In genomic region chr20:57619053-57619831, GRCh38 we compare ENCODE assay signal across 8 cellular contexts. TPM values are rescaled to one million over a fixed set of nuclear protein-coding genes. Genes with fewer than 3 reads are reported as not detected.
DNase-seq lines count a peak whose midpoint lies in the region; ATAC-seq and TF ChIP-seq lines count a peak whose summit lies in the region.

No MANE protein-coding gene starts in this region.

- peaks cover 2% of the 10 kb centered on the region for H3K9me3 Mint-ChIP-seq in activated CD8-positive, alpha-beta T cell treated with anti-CD3 and anti-CD28 coated beads, Interleukin-2, amount 10 ng/mL, durations not matched to agents 7 days and 5 days (ENCODE audit: insufficient read depth)

- no peaks in the 10 kb centered on the region for H3K36me3 ChIP-seq in left lung

- H3K27ac Mint-ChIP-seq in activated CD8-positive, alpha-beta T cell treated with anti-CD3 and anti-CD28 coated beads, Interleukin-2, amount 10 ng/mL, durations not matched to agents 7 days and 5 days = peak overlapping the region; percentile 96

- POLR2A ChIA-PET in activated CD8-positive, alpha-beta T cell treated with anti-CD3 and anti-CD28 coated beads, Interleukin-2, amount 10 ng/mL, durations not matched to agents 7 days and 5 days (lab: Charles Lee) = interaction anchor here (0.7 to 3.2 kb wide), 13 partner anchors 9 to 1032 kb away, joined by 3 to 52 read pairs (median 4); partner anchors contain the start of genes RBM38 and STX16

- no peaks in the 10 kb centered on the region for H3K27me3 ChIP-seq in left lung

- ATAC-seq in GM21526 (IDR thresholded peaks at IDR 0.05; ENCODE audit: low FRiP score, unreplicated experiment) (peak; percentile 49), left lung (peak; percentile 43), SK-N-SH treated with all-trans-retinoic acid at 6 μM for 48 hours (no peak)
- ATAC-seq in activated CD8-positive, alpha-beta T cell treated with anti-CD3 and anti-CD28 coated beads, Interleukin-2, amount 10 ng/mL, durations not matched to agents 7 days and 5 days = peak; percentile 77

- H3K4me1 ChIP-seq in left lung = peaks cover 0 to 40% of the 10 kb centered on the region in 2 donors

- peak overlapping the region; percentile 79 for H3K4me3 Mint-ChIP-seq in activated CD8-positive, alpha-beta T cell treated with anti-CD3 and anti-CD28 coated beads, Interleukin-2, amount 10 ng/mL, durations not matched to agents 7 days and 5 days

- H3K36me3 Mint-ChIP-seq in activated CD8-positive, alpha-beta T cell treated with anti-CD3 and anti-CD28 coated beads, Interleukin-2, amount 10 ng/mL, durations not matched to agents 7 days and 5 days (ENCODE audit: low read depth) = peaks cover 10% of the 10 kb centered on the region

- H3K4me1 Mint-ChIP-seq in activated CD8-positive, alpha-beta T cell treated with anti-CD3 and anti-CD28 coated beads, Interleukin-2, amount 10 ng/mL, durations not matched to agents 7 days and 5 days (ENCODE audit: low read depth) = peaks cover 72% of the 10 kb centered on the region

- peak overlapping the region; percentile 29 to 89 for H3K27ac ChIP-seq in left lung

- peak overlapping the region in 1 of 2 donors; percentile 23 for H3K4me3 ChIP-seq in left lung

- peak; percentile 79 for DNase-seq in GM10266 (ENCODE audit: extremely low spot score)
- DNase-seq in KBM-7 = peak; percentile 86
- DNase-seq in activated CD8-positive, alpha-beta T cell treated with anti-CD3 and anti-CD28 coated beads, Interleukin-2, amount 10 ng/mL, durations not matched to agents 7 days and 5 days = peak; percentile 95
- peak; percentile 80 to 94 for DNase-seq in left lung
- DNase-seq in cerebellum (ENCODE audit: low spot score) = no peak
- no peak for DNase-seq in putamen (ENCODE audit: low spot score)

- no peaks in the 10 kb centered on the region for H3K9me3 ChIP-seq in left lung

- TF ChIP-seq CTCF in GM10266 (IDR thresholded peaks at IDR 0.05; ENCODE audit: control insufficient read depth, insufficient read depth, low read depth, missing control alignments) (no peak), left lung (IDR thresholded peaks at IDR 0.05) (no peak)

- intact Hi-C loops in left lung (cut with DNase I) = no loop called here

- in situ Hi-C loops in KBM-7 (cut with MboI; ENCODE audit: low pct_unique_long_range_greater_than_20kb, low sequenced_read_pairs) = loop anchor here (25.0 kb wide), 1 partner anchor 568 kb away; no protein-coding TSS in a partner anchor

- CTCF ChIA-PET in activated CD8-positive, alpha-beta T cell treated with anti-CD3 and anti-CD28 coated beads, Interleukin-2, amount 10 ng/mL, durations not matched to agents 7 days and 5 days (lab: Charles Lee) = interaction anchor here (0.9 to 8.2 kb wide), 14 partner anchors 10 to 561 kb away, joined by 3 to 75 read pairs (median 6); no protein-coding TSS in a partner anchor

- H3K27me3 Mint-ChIP-seq in activated CD8-positive, alpha-beta T cell treated with anti-CD3 and anti-CD28 coated beads, Interleukin-2, amount 10 ng/mL, durations not matched to agents 7 days and 5 days (ENCODE audit: low read depth) = peaks cover 2% of the 10 kb centered on the region

TF ChIP-seq in SK-N-SH treated with all-trans-retinoic acid at 6 μM for 48 hours, 23 proteins besides CTCF, POLR2A, EP300 and RAD21:
- no peak for TF ChIP-seq ZC3H10 (CRISPR knock-in tag; IDR thresholded peaks at IDR 0.05)
- TF ChIP-seq BACH2 (CRISPR knock-in tag; IDR thresholded peaks at IDR 0.05; ENCODE audit: borderline replicate concordance) = no peak
- TF ChIP-seq OSR1 (CRISPR knock-in tag; IDR thresholded peaks at IDR 0.05) = no peak
- TF ChIP-seq CREB5 (CRISPR knock-in tag; IDR thresholded peaks at IDR 0.05; ENCODE audit: low read depth) = no peak
- TF ChIP-seq CSRNP3 (CRISPR knock-in tag; IDR thresholded peaks at IDR 0.05) = no peak
- no peak for TF ChIP-seq ZNF70 (CRISPR knock-in tag; IDR thresholded peaks at IDR 0.05)
- TF ChIP-seq ZNF565 (CRISPR knock-in tag; conservative IDR thresholded peaks at IDR 0.05; ENCODE audit: low read depth) = no peak

RNA-seq across cellular contexts. Expression of gene ZBP1, which starts 1.0 kb away (rescaled TPM):
- total RNA-seq in activated CD8-positive, alpha-beta T cell treated with anti-CD3 and anti-CD28 coated beads, Interleukin-2, amount 10 ng/mL, durations not matched to agents 7 days and 5 days = 10 to 100 TPM; 10.2 to 11.7 TPM
- 1 to 10 TPM; 1.0 to 5.3 TPM for total RNA-seq in left lung
- total RNA-seq in cerebellum = 0.09 TPM

RNA-seq across cellular contexts. Expression of gene PCK1, which starts 58.3 kb away (rescaled TPM):
- not detected for total RNA-seq in activated CD8-positive, alpha-beta T cell treated with anti-CD3 and anti-CD28 coated beads, Interleukin-2, amount 10 ng/mL, durations not matched to agents 7 days and 5 days
- total RNA-seq in left lung = not detected
- total RNA-seq in cerebellum = 0.73 TPM

Comparison
In these comparisons a context has a peak if more than half of its experiments do, and no peak if none do; other contexts are left out.
1. DNase-seq: peak in GM10266 (single experiment), KBM-7 (single experiment), activated CD8-positive, alpha-beta T cell treated with anti-CD3 and anti-CD28 coated beads, Interleukin-2, amount 10 ng/mL, durations not matched to agents 7 days and 5 days (single experiment) and left lung (2 of 2); none in cerebellum (single experiment) and putamen (single experiment).